In genomic region chr12:62602445-62603060, GRCh38 we compare ENCODE assay signal across 1 cellular context.
TF ChIP-seq lines count a peak whose summit lies in the region.

No MANE protein-coding gene starts in this region.

TF ChIP-seq in K562, 482 proteins besides CTCF, POLR2A, EP300 and RAD21 (continued from another document and continues in another):
- TF ChIP-seq, protein P1, sequence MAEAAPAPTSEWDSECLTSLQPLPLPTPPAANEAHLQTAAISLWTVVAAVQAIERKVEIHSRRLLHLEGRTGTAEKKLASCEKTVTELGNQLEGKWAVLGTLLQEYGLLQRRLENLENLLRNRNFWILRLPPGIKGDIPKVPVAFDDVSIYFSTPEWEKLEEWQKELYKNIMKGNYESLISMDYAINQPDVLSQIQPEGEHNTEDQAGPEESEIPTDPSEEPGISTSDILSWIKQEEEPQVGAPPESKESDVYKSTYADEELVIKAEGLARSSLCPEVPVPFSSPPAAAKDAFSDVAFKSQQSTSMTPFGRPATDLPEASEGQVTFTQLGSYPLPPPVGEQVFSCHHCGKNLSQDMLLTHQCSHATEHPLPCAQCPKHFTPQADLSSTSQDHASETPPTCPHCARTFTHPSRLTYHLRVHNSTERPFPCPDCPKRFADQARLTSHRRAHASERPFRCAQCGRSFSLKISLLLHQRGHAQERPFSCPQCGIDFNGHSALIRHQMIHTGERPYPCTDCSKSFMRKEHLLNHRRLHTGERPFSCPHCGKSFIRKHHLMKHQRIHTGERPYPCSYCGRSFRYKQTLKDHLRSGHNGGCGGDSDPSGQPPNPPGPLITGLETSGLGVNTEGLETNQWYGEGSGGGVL (CRISPR knock-in tag; IDR thresholded peaks at IDR 0.05) = no peak
- no peak for TF ChIP-seq POLR3G (IDR thresholded peaks at IDR 0.05; ENCODE audit: extremely low read depth, insufficient read length, insufficient replicate concordance)
- peak in 1 of 2 experiments; percentile 29; a peak in 2 of 4 replicates for TF ChIP-seq TRIM24 (IDR thresholded peaks at IDR 0.05)
- no peak for TF ChIP-seq FOXM1 (IDR thresholded peaks at IDR 0.05; ENCODE audit: low read depth)
- TF ChIP-seq FOXM1 (CRISPR knock-in tag; IDR thresholded peaks at IDR 0.05; ENCODE audit: low read depth) = peak; percentile 7; the same call in 1 of the 2 replicates
- no peak for TF ChIP-seq MCM5 (IDR thresholded peaks at IDR 0.05; ENCODE audit: low read depth)
- TF ChIP-seq CSDE1 (IDR thresholded peaks at IDR 0.05) = peak in 1 of 2 experiments; percentile 89; a peak in 2 of 4 replicates
- peak; percentile 78 for TF ChIP-seq PHF20 (IDR thresholded peaks at IDR 0.05; ENCODE audit: partially characterized antibody)
- TF ChIP-seq, protein P2, sequence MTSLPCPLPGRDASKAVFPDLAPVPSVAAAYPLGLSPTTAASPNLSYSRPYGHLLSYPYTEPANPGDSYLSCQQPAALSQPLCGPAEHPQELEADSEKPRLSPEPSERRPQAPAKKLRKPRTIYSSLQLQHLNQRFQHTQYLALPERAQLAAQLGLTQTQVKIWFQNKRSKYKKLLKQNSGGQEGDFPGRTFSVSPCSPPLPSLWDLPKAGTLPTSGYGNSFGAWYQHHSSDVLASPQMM (CRISPR knock-in tag; IDR thresholded peaks at IDR 0.05) = no peak
- TF ChIP-seq ATF7 (IDR thresholded peaks at IDR 0.05) = peak; percentile 59; the same call in 1 of the 2 replicates
- TF ChIP-seq, protein P3, sequence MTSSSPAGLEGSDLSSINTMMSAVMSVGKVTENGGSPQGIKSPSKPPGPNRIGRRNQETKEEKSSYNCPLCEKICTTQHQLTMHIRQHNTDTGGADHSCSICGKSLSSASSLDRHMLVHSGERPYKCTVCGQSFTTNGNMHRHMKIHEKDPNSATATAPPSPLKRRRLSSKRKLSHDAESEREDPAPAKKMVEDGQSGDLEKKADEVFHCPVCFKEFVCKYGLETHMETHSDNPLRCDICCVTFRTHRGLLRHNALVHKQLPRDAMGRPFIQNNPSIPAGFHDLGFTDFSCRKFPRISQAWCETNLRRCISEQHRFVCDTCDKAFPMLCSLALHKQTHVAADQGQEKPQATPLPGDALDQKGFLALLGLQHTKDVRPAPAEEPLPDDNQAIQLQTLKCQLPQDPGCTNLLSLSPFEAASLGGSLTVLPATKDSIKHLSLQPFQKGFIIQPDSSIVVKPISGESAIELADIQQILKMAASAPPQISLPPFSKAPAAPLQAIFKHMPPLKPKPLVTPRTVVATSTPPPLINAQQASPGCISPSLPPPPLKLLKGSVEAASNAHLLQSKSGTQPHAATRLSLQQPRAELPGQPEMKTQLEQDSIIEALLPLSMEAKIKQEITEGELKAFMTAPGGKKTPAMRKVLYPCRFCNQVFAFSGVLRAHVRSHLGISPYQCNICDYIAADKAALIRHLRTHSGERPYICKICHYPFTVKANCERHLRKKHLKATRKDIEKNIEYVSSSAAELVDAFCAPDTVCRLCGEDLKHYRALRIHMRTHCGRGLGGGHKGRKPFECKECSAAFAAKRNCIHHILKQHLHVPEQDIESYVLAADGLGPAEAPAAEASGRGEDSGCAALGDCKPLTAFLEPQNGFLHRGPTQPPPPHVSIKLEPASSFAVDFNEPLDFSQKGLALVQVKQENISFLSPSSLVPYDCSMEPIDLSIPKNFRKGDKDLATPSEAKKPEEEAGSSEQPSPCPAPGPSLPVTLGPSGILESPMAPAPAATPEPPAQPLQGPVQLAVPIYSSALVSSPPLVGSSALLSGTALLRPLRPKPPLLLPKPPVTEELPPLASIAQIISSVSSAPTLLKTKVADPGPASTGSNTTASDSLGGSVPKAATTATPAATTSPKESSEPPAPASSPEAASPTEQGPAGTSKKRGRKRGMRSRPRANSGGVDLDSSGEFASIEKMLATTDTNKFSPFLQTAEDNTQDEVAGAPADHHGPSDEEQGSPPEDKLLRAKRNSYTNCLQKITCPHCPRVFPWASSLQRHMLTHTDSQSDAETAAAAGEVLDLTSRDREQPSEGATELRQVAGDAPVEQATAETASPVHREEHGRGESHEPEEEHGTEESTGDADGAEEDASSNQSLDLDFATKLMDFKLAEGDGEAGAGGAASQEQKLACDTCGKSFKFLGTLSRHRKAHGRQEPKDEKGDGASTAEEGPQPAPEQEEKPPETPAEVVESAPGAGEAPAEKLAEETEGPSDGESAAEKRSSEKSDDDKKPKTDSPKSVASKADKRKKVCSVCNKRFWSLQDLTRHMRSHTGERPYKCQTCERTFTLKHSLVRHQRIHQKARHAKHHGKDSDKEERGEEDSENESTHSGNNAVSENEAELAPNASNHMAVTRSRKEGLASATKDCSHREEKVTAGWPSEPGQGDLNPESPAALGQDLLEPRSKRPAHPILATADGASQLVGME (CRISPR knock-in tag; IDR thresholded peaks at IDR 0.05) = 0 out of 2 replicates have a peak, but pooled peaks have one; percentile 40
- TF ChIP-seq TSC22D4 (tag; IDR thresholded peaks at IDR 0.05) = no peak
- peak; percentile 68 for TF ChIP-seq SMAD4 (CRISPR knock-in tag; conservative IDR thresholded peaks at IDR 0.05)
- TF ChIP-seq NCOA6 (IDR thresholded peaks at IDR 0.05) = 0 out of 2 replicates have a peak, but pooled peaks have one; percentile 46
- TF ChIP-seq NCOA2 (IDR thresholded peaks at IDR 0.05; ENCODE audit: partially characterized antibody in 2 of 2) = no peak
- TF ChIP-seq, protein P4, sequence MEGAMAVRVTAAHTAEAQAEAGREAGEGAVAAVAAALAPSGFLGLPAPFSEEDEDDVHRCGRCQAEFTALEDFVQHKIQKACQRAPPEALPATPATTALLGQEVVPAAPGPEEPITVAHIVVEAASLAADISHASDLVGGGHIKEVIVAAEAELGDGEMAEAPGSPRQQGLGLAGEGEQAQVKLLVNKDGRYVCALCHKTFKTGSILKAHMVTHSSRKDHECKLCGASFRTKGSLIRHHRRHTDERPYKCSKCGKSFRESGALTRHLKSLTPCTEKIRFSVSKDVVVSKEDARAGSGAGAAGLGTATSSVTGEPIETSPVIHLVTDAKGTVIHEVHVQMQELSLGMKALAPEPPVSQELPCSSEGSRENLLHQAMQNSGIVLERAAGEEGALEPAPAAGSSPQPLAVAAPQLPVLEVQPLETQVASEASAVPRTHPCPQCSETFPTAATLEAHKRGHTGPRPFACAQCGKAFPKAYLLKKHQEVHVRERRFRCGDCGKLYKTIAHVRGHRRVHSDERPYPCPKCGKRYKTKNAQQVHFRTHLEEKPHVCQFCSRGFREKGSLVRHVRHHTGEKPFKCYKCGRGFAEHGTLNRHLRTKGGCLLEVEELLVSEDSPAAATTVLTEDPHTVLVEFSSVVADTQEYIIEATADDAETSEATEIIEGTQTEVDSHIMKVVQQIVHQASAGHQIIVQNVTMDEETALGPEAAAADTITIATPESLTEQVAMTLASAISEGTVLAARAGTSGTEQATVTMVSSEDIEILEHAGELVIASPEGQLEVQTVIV (CRISPR knock-in tag; IDR thresholded peaks at IDR 0.05; ENCODE audit: borderline replicate concordance) = peak; percentile 66; the same call in 1 of the 2 replicates
- no peak for TF ChIP-seq ZBTB7A (IDR thresholded peaks at IDR 0.05; ENCODE audit: borderline replicate concordance, control insufficient read depth, low read depth, low read length)
- TF ChIP-seq NFIX (CRISPR knock-in tag; IDR thresholded peaks at IDR 0.05; ENCODE audit: low read depth) = no peak
- peak; percentile 31 for TF ChIP-seq RBM22 (IDR thresholded peaks at IDR 0.05; ENCODE audit: low read depth, low read length, poor library complexity, severe bottlenecking)
- TF ChIP-seq IRF1 (CRISPR knock-in tag; IDR thresholded peaks at IDR 0.05; ENCODE audit: borderline replicate concordance) = peak; percentile 58
- TF ChIP-seq ZNF324 (CRISPR knock-in tag; IDR thresholded peaks at IDR 0.05) = peak; percentile 41; the same call in 1 of the 2 replicates
- TF ChIP-seq FOXK2 (conservative IDR thresholded peaks at IDR 0.05 in 1 of 2, IDR thresholded peaks at IDR 0.05 in 1 of 2; ENCODE audit: low read depth in 2 of 2) = peak in 1 of 2 experiments; percentile 69; a peak in 3 of 4 replicates
- no peak for TF ChIP-seq KLF16 (IDR thresholded peaks at IDR 0.05)
- TF ChIP-seq FOXJ3 (CRISPR knock-in tag; IDR thresholded peaks at IDR 0.05) = no peak
- peak; percentile 77 for TF ChIP-seq FOXJ2 (tag; IDR thresholded peaks at IDR 0.05)
- TF ChIP-seq NR2C2 (CRISPR knock-in tag; IDR thresholded peaks at IDR 0.05) = no peak
- TF ChIP-seq NR2C2 (tag; IDR thresholded peaks at IDR 0.05) = peak; percentile 83
- TF ChIP-seq MYC (IDR thresholded peaks at IDR 0.05; ENCODE audit: low read depth, low read length) = peak; percentile 97
- peak; percentile 99 for TF ChIP-seq MYC (CRISPR knock-in tag; IDR thresholded peaks at IDR 0.05; ENCODE audit: borderline replicate concordance, low read depth)
- TF ChIP-seq ZNF707 (CRISPR knock-in tag; conservative IDR thresholded peaks at IDR 0.05) = no peak
- TF ChIP-seq TCF3 (CRISPR knock-in tag; IDR thresholded peaks at IDR 0.05) = no peak; the same call in 1 of the 2 replicates
- no peak for TF ChIP-seq ZNF212 (CRISPR knock-in tag; IDR thresholded peaks at IDR 0.05)
- no peak for TF ChIP-seq ZNF140 (CRISPR knock-in tag; IDR thresholded peaks at IDR 0.05)
- no peak for TF ChIP-seq SMAD3 (CRISPR knock-in tag; conservative IDR thresholded peaks at IDR 0.05)
- TF ChIP-seq, protein P5, sequence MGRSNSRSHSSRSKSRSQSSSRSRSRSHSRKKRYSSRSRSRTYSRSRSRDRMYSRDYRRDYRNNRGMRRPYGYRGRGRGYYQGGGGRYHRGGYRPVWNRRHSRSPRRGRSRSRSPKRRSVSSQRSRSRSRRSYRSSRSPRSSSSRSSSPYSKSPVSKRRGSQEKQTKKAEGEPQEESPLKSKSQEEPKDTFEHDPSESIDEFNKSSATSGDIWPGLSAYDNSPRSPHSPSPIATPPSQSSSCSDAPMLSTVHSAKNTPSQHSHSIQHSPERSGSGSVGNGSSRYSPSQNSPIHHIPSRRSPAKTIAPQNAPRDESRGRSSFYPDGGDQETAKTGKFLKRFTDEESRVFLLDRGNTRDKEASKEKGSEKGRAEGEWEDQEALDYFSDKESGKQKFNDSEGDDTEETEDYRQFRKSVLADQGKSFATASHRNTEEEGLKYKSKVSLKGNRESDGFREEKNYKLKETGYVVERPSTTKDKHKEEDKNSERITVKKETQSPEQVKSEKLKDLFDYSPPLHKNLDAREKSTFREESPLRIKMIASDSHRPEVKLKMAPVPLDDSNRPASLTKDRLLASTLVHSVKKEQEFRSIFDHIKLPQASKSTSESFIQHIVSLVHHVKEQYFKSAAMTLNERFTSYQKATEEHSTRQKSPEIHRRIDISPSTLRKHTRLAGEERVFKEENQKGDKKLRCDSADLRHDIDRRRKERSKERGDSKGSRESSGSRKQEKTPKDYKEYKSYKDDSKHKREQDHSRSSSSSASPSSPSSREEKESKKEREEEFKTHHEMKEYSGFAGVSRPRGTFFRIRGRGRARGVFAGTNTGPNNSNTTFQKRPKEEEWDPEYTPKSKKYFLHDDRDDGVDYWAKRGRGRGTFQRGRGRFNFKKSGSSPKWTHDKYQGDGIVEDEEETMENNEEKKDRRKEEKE (IDR thresholded peaks at IDR 0.05; ENCODE audit: borderline replicate concordance in 1 of 2, control insufficient read depth in 1 of 2, low read depth in 2 of 2, low read length in 1 of 2) = no peak
- no peak for TF ChIP-seq ZNF134 (CRISPR knock-in tag; conservative IDR thresholded peaks at IDR 0.05)
- TF ChIP-seq, protein P6, sequence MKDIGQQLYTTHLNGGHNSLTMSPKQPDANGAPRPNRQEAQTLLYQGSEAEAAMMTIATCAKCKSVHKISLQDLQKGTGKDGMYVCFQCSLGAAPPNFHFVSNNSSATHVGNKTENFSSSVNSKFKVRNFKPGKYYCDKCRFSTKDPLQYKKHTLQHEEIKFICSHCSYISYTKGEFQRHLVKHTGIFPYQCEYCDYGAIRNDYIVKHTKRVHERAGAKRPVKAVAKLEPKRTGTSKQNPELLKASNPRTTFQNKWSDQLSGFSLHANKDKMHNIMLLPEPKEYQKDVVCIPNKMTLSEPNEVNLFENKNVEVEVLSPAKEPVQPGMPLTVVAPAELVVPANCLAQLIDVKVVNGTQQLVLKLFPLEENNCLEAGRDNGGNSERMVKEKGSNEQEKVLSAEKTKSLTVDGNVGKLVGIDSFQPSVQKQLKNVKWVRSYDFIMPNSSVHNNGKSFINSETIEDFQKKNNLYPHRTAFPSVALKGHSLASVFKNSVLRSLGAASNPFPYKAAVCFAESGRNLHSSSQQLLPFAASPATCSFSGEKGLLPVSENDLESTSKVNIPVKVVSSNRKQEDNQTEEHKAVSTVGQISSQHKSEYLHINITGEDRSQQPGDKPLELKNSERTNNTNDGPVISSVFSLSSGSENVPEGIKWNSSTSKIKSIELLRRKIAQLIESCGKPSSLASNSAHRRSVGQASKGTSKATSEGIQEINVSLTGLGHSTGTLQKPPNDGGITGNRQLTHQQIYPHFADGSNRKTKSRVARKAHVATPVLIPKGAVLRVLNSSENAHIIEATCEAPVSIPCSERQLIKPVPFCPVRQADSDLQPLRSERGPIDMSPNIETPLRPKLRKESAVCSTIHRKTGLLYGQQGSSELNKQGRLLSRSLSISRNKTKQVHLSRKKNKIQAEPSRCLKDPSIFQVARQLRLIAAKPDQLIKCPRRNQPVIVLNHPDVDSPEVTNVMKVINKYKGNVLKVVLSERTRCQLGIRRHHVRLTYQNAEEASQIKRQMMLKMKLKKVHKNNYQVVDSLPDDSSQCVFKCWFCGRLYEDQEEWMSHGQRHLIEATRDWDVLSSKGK (CRISPR knock-in tag; IDR thresholded peaks at IDR 0.05) = no peak
- no peak for TF ChIP-seq PCBP2 (IDR thresholded peaks at IDR 0.05; ENCODE audit: low read depth, low read length, poor library complexity, severe bottlenecking)
- TF ChIP-seq, protein P7, sequence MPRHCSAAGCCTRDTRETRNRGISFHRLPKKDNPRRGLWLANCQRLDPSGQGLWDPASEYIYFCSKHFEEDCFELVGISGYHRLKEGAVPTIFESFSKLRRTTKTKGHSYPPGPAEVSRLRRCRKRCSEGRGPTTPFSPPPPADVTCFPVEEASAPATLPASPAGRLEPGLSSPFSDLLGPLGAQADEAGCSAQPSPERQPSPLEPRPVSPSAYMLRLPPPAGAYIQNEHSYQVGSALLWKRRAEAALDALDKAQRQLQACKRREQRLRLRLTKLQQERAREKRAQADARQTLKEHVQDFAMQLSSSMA (CRISPR knock-in tag; IDR thresholded peaks at IDR 0.05) = no peak
- TF ChIP-seq ZNF586 (CRISPR knock-in tag; conservative IDR thresholded peaks at IDR 0.05) = no peak
- TF ChIP-seq HIVEP1 (CRISPR knock-in tag; IDR thresholded peaks at IDR 0.05) = no peak
- no peak for TF ChIP-seq NR2F6 (CRISPR knock-in tag; IDR thresholded peaks at IDR 0.05)
- no peak for TF ChIP-seq ZNF561 (CRISPR knock-in tag; conservative IDR thresholded peaks at IDR 0.05)
